Comparison of ENCODE assay signal across 12 cellular contexts in genomic region chr21:33971492-33972013, GRCh38. TPM values are rescaled to one million over a fixed set of nuclear protein-coding genes. Genes with fewer than 3 reads are reported as not detected.
A peak's percentile ranks its signal among the peaks of the same experiment; 100 is the strongest.
DNase-seq lines count a peak whose midpoint lies in the region; ATAC-seq and TF ChIP-seq lines count a peak whose summit lies in the region.
"Had no signal": no experiment of that assay in that cellular context is flagged by ENCODE, and none has a peak within 500 bp of the region (broad histone marks: within the 10 kb centered on the region; RNA-seq: fewer than 3 reads in every experiment).

No MANE protein-coding gene starts in this region.

- intact Hi-C loops in Caco-2 (cut with micrococcal nuclease; ENCODE audit: unreplicated experiment) = no loop called here
- intact Hi-C loops in psoas muscle (cut with DNase I) = no loop called here

- H3K79me2 ChIP-seq in mesendoderm (ENCODE audit: control insufficient read depth, insufficient read depth, low read length) (no peaks in the 10 kb centered on the region), Karpas-422 (ENCODE audit: low read length) (no peaks in the 10 kb centered on the region)

- no peak overlapping the region for H2AK5ac ChIP-seq in mesendoderm (ENCODE audit: low read length)

- no peak for ATAC-seq in psoas muscle

- H3K4me3 ChIP-seq in Caco-2 (ENCODE audit: low read depth, low read length) = no peak overlapping the region
- H3K4me3 ChIP-seq in mesendoderm (ENCODE audit: low read length) = no peak overlapping the region
- no peak overlapping the region for H3K4me3 ChIP-seq in Karpas-422 (ENCODE audit: low read length)
- H3K4me3 ChIP-seq in psoas muscle = no peak overlapping the region

- H3K9me3 ChIP-seq in Caco-2 = no peaks in the 10 kb centered on the region
- no peaks in the 10 kb centered on the region for H3K9me3 ChIP-seq in Karpas-422 (ENCODE audit: low read length)
- H3K9me3 ChIP-seq in psoas muscle = no peaks in the 10 kb centered on the region

- H3K36me3 Mint-ChIP-seq in Caco-2 (ENCODE audit: insufficient read depth, unreplicated experiment) = peaks cover 7% of the 10 kb centered on the region
- H3K36me3 Mint-ChIP-seq: brain had no signal

- no peak for TF ChIP-seq POLR2A in erythroblast (IDR thresholded peaks at IDR 0.05; ENCODE audit: low read length)

- CTCF ChIA-PET in Caco-2 (lab: Charles Lee) = interaction anchor here (0.7 to 0.9 kb wide), 2 partner anchors 47 to 398 kb away, joined by 3 to 4 read pairs; no protein-coding TSS in a partner anchor

- no peak overlapping the region for H2BK120ac ChIP-seq in mesendoderm (ENCODE audit: low read depth, low read length)

- H3K27ac Mint-ChIP-seq in Caco-2 (ENCODE audit: unreplicated experiment) = peak overlapping the region; percentile 88

- H3K9ac ChIP-seq in mesendoderm (ENCODE audit: low read length) (no peak overlapping the region), Karpas-422 (ENCODE audit: low read length) (no peak overlapping the region)

- H3K27ac ChIP-seq in mesendoderm (ENCODE audit: low read depth, low read length) = no peak overlapping the region
- H3K27ac ChIP-seq in Karpas-422 (ENCODE audit: low read length) = no peak overlapping the region
- H3K27ac ChIP-seq in psoas muscle = no peak overlapping the region

- no peak overlapping the region for H3K18ac ChIP-seq in mesendoderm (ENCODE audit: low read length)

- H2BK5ac ChIP-seq in mesendoderm (ENCODE audit: low read length) = no peak overlapping the region

- H3K9me3 Mint-ChIP-seq in Caco-2 (ENCODE audit: unreplicated experiment) = no peaks in the 10 kb centered on the region

- H4K8ac ChIP-seq in mesendoderm (ENCODE audit: low read depth, low read length) = no peak overlapping the region

- H3K36me3 ChIP-seq in Caco-2 (ENCODE audit: control insufficient read depth, insufficient read depth, low read length) (no peaks in the 10 kb centered on the region; the same call in 1 of the 2 replicates), mesendoderm (ENCODE audit: control insufficient read depth, insufficient read depth, low read length) (no peaks in the 10 kb centered on the region), Karpas-422 (ENCODE audit: insufficient read depth, low read length) (no peaks in the 10 kb centered on the region), psoas muscle (ENCODE audit: insufficient read depth in 1 of 2, low read depth in 1 of 2) (no peaks in the 10 kb centered on the region)

- peak overlapping the region; percentile 58 for H3K56ac ChIP-seq in mesendoderm (ENCODE audit: low read length)

- no peak overlapping the region for H3K23ac ChIP-seq in mesendoderm (ENCODE audit: low read length)

- peak overlapping the region; percentile 54 for H3K4me3 Mint-ChIP-seq in Caco-2 (ENCODE audit: unreplicated experiment)
- H3K4me3 Mint-ChIP-seq: brain had no signal

- DNase-seq in Caco-2 (peak; percentile 62 to 69), HS-5 (ENCODE audit: low read depth) (peak; percentile 59), astrocyte of the hippocampus (ENCODE audit: low read depth, low spot score) (peak; percentile 61), mesendoderm (peak; percentile 82), Karpas-422 (no peak), erythroblast (lab: John Stamatoyannopoulos, UW) (no peak), psoas muscle (no peak), GF-D8 (lab: John Stamatoyannopoulos, UW) (no peak)
- DNase-seq: activated CD4-positive, alpha-beta T cell treated with anti-CD3 and anti-CD28 coated beads for 4 hours; hippocampal formation; NCI-H524 treated with DMSO at 0.1 percent for 48 hours had no signal

- TF ChIP-seq CTCF in Caco-2 (IDR thresholded peaks at IDR 0.05; ENCODE audit: insufficient read depth in 1 of 2, low read depth in 1 of 2, low read length in 1 of 2, severe bottlenecking in 1 of 2, unreplicated experiment in 1 of 2) = no peak
- TF ChIP-seq CTCF in psoas muscle (IDR thresholded peaks at IDR 0.05) = no peak

- H3K27me3 ChIP-seq in Caco-2 (replicated peaks; ENCODE audit: control insufficient read depth, insufficient read depth, low read length) = no peaks in the 10 kb centered on the region
- H3K27me3 ChIP-seq in mesendoderm (ENCODE audit: insufficient read depth, low read length, poor library complexity) = no peaks in the 10 kb centered on the region
- H3K27me3 ChIP-seq in Karpas-422 (ENCODE audit: low read length) = no peaks in the 10 kb centered on the region
- no peaks in the 10 kb centered on the region for H3K27me3 ChIP-seq in psoas muscle (ENCODE audit: insufficient read depth in 3 of 3, low read length in 2 of 3)

- H3K4ac ChIP-seq in mesendoderm (ENCODE audit: low read depth, low read length) = no peak overlapping the region

- H3K4me1 ChIP-seq in Caco-2 (peaks cover 85% of the 10 kb centered on the region), mesendoderm (ENCODE audit: control insufficient read depth, low read depth, low read length) (peaks cover 17% of the 10 kb centered on the region), Karpas-422 (ENCODE audit: low read length) (peaks cover 16% of the 10 kb centered on the region), psoas muscle (peaks cover 23% of the 10 kb centered on the region)

- H3K4me2 ChIP-seq in mesendoderm (ENCODE audit: low read length) (no peak overlapping the region), Karpas-422 (ENCODE audit: low read depth, low read length, poor library complexity, severe bottlenecking) (no peak overlapping the region)

- H2BK15ac ChIP-seq in mesendoderm (replicated peaks; ENCODE audit: low read depth) = no peak overlapping the region

- no peaks in the 10 kb centered on the region for H3K27me3 Mint-ChIP-seq in Caco-2 (ENCODE audit: insufficient read depth, unreplicated experiment)
- H3K27me3 Mint-ChIP-seq: brain had no signal

- no TSS peak for BruUV-seq in Caco-2 (replicated peaks; lab: Mats Ljungman, UMichigan)

- no peaks in the 10 kb centered on the region for H3K79me1 ChIP-seq in mesendoderm (ENCODE audit: low read length)

- H4K20me1 ChIP-seq in Karpas-422 (ENCODE audit: insufficient read depth, low read depth, low read length) = no peaks in the 10 kb centered on the region

- no peaks in the 10 kb centered on the region for H3K9me2 ChIP-seq in Karpas-422 (replicated peaks; ENCODE audit: insufficient read depth, low read length)

- peaks cover 69% of the 10 kb centered on the region for H3K4me1 Mint-ChIP-seq in Caco-2 (ENCODE audit: low read depth, unreplicated experiment)

- no peak overlapping the region for H4K5ac ChIP-seq in mesendoderm (ENCODE audit: low read length)

- H2AFZ ChIP-seq in Karpas-422 (ENCODE audit: low read length) = no peak overlapping the region

- no CpG with 5 or more reads among the region's 7 CpGs for WGBS in mesendoderm (ENCODE audit: extremely low coverage, insufficient coverage, low lambda C conversion rate)
- 55 to 63% (median 61%) methylated on average over 7 of the region's 7 CpGs for WGBS in psoas muscle, 3 donors

- POLR2A ChIA-PET in Caco-2 (lab: Charles Lee) = interaction anchor here (0.9 to 1.7 kb wide), 2 partner anchors 24 to 39 kb away, joined by 3 to 7 read pairs; no protein-coding TSS in a partner anchor

RNA-seq across cellular contexts. Expression of gene ATP5PO, which starts 55.9 kb away (rescaled TPM):
- total RNA-seq in Caco-2 (2022) (232 and 247 TPM in 2 replicates), psoas muscle (100 to 1,000 TPM; 294 to 473 (median 332) TPM)
- 445 TPM for polyA plus RNA-seq in mesendoderm (2013, experiment 1 of 2)
- 443 TPM for polyA plus RNA-seq in mesendoderm (2013, experiment 2 of 2)
- 310 and 335 TPM in 2 replicates for total RNA-seq in Karpas-422 (2014; rRNA removed; shearing (Covaris generic); ENCODE audit: low replicate concordance)
- 100 to 1,000 TPM; 521 to 680 (median 593) TPM for polyA plus RNA-seq in psoas muscle

Comparison
In these comparisons a context has a peak if more than half of its experiments do, and no peak if none do; other contexts are left out.
1. DNase-seq: peak in Caco-2 (2 of 2), HS-5 (single experiment), astrocyte of the hippocampus (single experiment) and mesendoderm (single experiment); none in Karpas-422 (single experiment), erythroblast (0 of 2), psoas muscle (0 of 2) and GF-D8 (single experiment).